13 cellular contexts compared by ENCODE assay signal in genomic region chr1:12469990-12470389, GRCh38.
A peak's percentile ranks its signal among the peaks of the same experiment; 100 is the strongest.
DNase-seq lines count a peak whose midpoint lies in the region; ATAC-seq, FAIRE-seq and TF ChIP-seq lines count a peak whose summit lies in the region.
"Had no signal": no experiment of that assay in that cellular context is flagged by ENCODE, and none has a peak within 500 bp of the region (broad histone marks: within the 10 kb centered on the region; RNA-seq: fewer than 3 reads in every experiment).

No MANE protein-coding gene starts in this region.

- no peak overlapping the region for H3K4me3 Mint-ChIP-seq in CD4-positive, alpha-beta T cell
- H3K4me3 Mint-ChIP-seq in nephron progenitor cell = no peak overlapping the region
- H3K4me3 Mint-ChIP-seq: activated naive CD8-positive, alpha-beta T cell treated with anti-CD3 and anti-CD28 coated beads, Interleukin-2, amount 10 ng/mL, durations not matched to agents 7 days and 5 days had no signal

- BruUV-seq in K562 (replicated peaks; lab: Mats Ljungman, UMichigan) = no TSS peak
- no TSS peak for BruUV-seq in PC-9 (replicated peaks; lab: Mats Ljungman, UMichigan)

- TF ChIP-seq POLR2A in K562 (conservative IDR thresholded peaks at IDR 0.05) = no peak

- TF ChIP-seq EP300 in K562 (IDR thresholded peaks at IDR 0.05; ENCODE audit: low read length) = no peak

- H3K4me2 ChIP-seq in K562 (ENCODE audit: insufficient read depth, low read length) = no peak overlapping the region
- no peak overlapping the region for H3K4me2 ChIP-seq in PC-9

- 71% methylated on average over 4 of the region's 4 CpGs for WGBS in K562 (ENCODE audit: insufficient coverage, low coverage, missing lambda C conversion rate)

- intact Hi-C loops in CD4-positive, alpha-beta T cell (cut with DNase I, micrococcal nuclease) = loop anchor here in 1 of 2 experiments (5.0 to 10.0 kb wide), 2 partner anchors 63 to 145 kb away; partner anchors contain the start of gene DHRS3
- intact Hi-C loops in K562 (cut with micrococcal nuclease) (no loop called here), PC-9 (cut with micrococcal nuclease; ENCODE audit: unreplicated experiment) (no loop called here)

- CTCF ChIA-PET in CD4-positive, alpha-beta T cell (lab: Charles Lee) = interaction anchor here (1.0 kb wide), 1 partner anchor 11 kb away, joined by 3 read pairs; no protein-coding TSS in a partner anchor
- CTCF ChIA-PET in HEK293 (lab: Yijun Ruan, JAX) (interaction anchor here (1.0 kb wide), 1 partner anchor 189 kb away, joined by 3 read pairs; no protein-coding TSS in a partner anchor), K562 (lab: Yijun Ruan, JAX; ENCODE audit: low intra/inter-chr PET ratio) (no interaction called here), PC-9 (lab: Charles Lee) (no interaction called here)

- no peak overlapping the region for H3K4me3 ChIP-seq in HEK293 (ENCODE audit: low read depth, low read length)
- H3K4me3 ChIP-seq in K562 = no peak overlapping the region
- H3K4me3 ChIP-seq in right atrium auricular region = no peak overlapping the region
- no peak overlapping the region for H3K4me3 ChIP-seq in PC-9
- H3K4me3 ChIP-seq: suprapubic skin had no signal

- no peak for TF ChIP-seq RAD21 in K562 (CRISPR knock-in tag; conservative IDR thresholded peaks at IDR 0.05 in 1 of 2, IDR thresholded peaks at IDR 0.05 in 1 of 2)

- no peaks in the 10 kb centered on the region for H4K20me1 ChIP-seq in K562 (replicated peaks; ENCODE audit: control insufficient read depth, insufficient read depth, low read length)
- no peaks in the 10 kb centered on the region for H4K20me1 ChIP-seq in PC-9 (ENCODE audit: insufficient read depth)

- peaks cover 22% of the 10 kb centered on the region for H3K36me3 Mint-ChIP-seq in CD4-positive, alpha-beta T cell (ENCODE audit: low read depth)
- peaks cover 28% of the 10 kb centered on the region for H3K36me3 Mint-ChIP-seq in nephron progenitor cell (ENCODE audit: low read depth)

- no peak for DNase-seq in CD4-positive, alpha-beta T cell
- DNase-seq in K562 (ENCODE audit: extremely low read depth in 1 of 4, low spot score in 3 of 4) = no peak
- DNase-seq in nephron progenitor cell = no peak
- DNase-seq in right atrium auricular region (ENCODE audit: low spot score) = no peak
- no peak for DNase-seq in PC-9
- DNase-seq: activated naive CD8-positive, alpha-beta T cell treated with anti-CD3 and anti-CD28 coated beads, Interleukin-2, amount 10 ng/mL, durations not matched to agents 7 days and 5 days; effector CD4-positive, alpha-beta T cell; NCI-H1694 treated with DMSO at 0.1 percent for 48 hours; NCI-H526 treated with DMSO at 0.1 percent for 48 hours; retina had no signal

- H3K9me3 Mint-ChIP-seq in CD4-positive, alpha-beta T cell = no peaks in the 10 kb centered on the region
- peaks cover 13% of the 10 kb centered on the region for H3K9me3 Mint-ChIP-seq in nephron progenitor cell
- H3K9me3 Mint-ChIP-seq: activated naive CD8-positive, alpha-beta T cell treated with anti-CD3 and anti-CD28 coated beads, Interleukin-2, amount 10 ng/mL, durations not matched to agents 7 days and 5 days had no signal

- no peak overlapping the region for H2AFZ ChIP-seq in K562 (ENCODE audit: low read depth, low read length)
- no peak overlapping the region for H2AFZ ChIP-seq in PC-9

- H3K4me1 ChIP-seq in HEK293 (ENCODE audit: control insufficient read depth, insufficient read depth, low read length) (peaks cover 7% of the 10 kb centered on the region), K562 (replicated peaks in 1 of 2; ENCODE audit: control insufficient read depth in 2 of 2, insufficient read depth in 2 of 2, low read length in 2 of 2) (peaks cover 42 to 78% of the 10 kb centered on the region in 2 experiments), right atrium auricular region (peaks cover 0 to 38% of the 10 kb centered on the region in 2 donors), PC-9 (replicated peaks; ENCODE audit: insufficient read depth) (peaks cover 5% of the 10 kb centered on the region)

- H3K9ac ChIP-seq in K562 (ENCODE audit: insufficient read depth in 1 of 2, low read depth in 2 of 2, low read length in 2 of 2) = peak overlapping the region; percentile 6 to 30; a peak in 2 of 4 replicates

- H3F3A ChIP-seq in PC-9 (ENCODE audit: insufficient read depth, low read depth) = no peaks in the 10 kb centered on the region

- peaks cover 0 to 8% of the 10 kb centered on the region in 2 experiments; a peak in 1 of 3 replicates for H3K36me3 ChIP-seq in HEK293 (ENCODE audit: control insufficient read depth in 2 of 2, insufficient read depth in 1 of 2, low read length in 2 of 2)
- H3K36me3 ChIP-seq in K562 (ENCODE audit: control insufficient read depth, insufficient read depth, low read length) = peaks cover 27% of the 10 kb centered on the region
- no peaks in the 10 kb centered on the region for H3K36me3 ChIP-seq in right atrium auricular region
- no peaks in the 10 kb centered on the region for H3K36me3 ChIP-seq in PC-9 (ENCODE audit: low read depth)

- TF ChIP-seq CTCF in CD4-positive, alpha-beta T cell (IDR thresholded peaks at IDR 0.05) = no peak
- TF ChIP-seq CTCF in HEK293 (tag by site-specific recombination; IDR thresholded peaks at IDR 0.05) (no peak), K562 (IDR thresholded peaks at IDR 0.05 in 2 of 3, conservative IDR thresholded peaks at IDR 0.05 in 1 of 3; ENCODE audit: insufficient read depth in 2 of 3, low read depth in 1 of 3, low read length in 3 of 3) (no peak), nephron progenitor cell (IDR thresholded peaks at IDR 0.05) (no peak), right atrium auricular region (IDR thresholded peaks at IDR 0.05) (no peak), PC-9 (conservative IDR thresholded peaks at IDR 0.05) (no peak)

- peak overlapping the region; percentile 88 for H3K27ac Mint-ChIP-seq in CD4-positive, alpha-beta T cell
- H3K27ac Mint-ChIP-seq in nephron progenitor cell = peak overlapping the region; percentile 56
- H3K27ac Mint-ChIP-seq: activated naive CD8-positive, alpha-beta T cell treated with anti-CD3 and anti-CD28 coated beads, Interleukin-2, amount 10 ng/mL, durations not matched to agents 7 days and 5 days had no signal

- POLR2A ChIA-PET in CD4-positive, alpha-beta T cell (lab: Charles Lee) = interaction anchor here (1.0 kb wide), 1 partner anchor 40 kb away, joined by 3 read pairs; no protein-coding TSS in a partner anchor
- POLR2A ChIA-PET in HEK293 (lab: Yijun Ruan, JAX) (no interaction called here), K562 (lab: Yijun Ruan, JAX) (interaction anchor here (0.7 to 0.8 kb wide), 2 partner anchors 9 to 44 kb away, joined by 3 to 4 read pairs; no protein-coding TSS in a partner anchor), PC-9 (lab: Charles Lee; ENCODE audit: unreplicated experiment) (no interaction called here)

- no peak for FAIRE-seq in K562 (lab: Jason Lieb, UNC)

- no peaks in the 10 kb centered on the region for H3K27me3 ChIP-seq in CD4-positive, alpha-beta T cell (ENCODE audit: control insufficient read depth, insufficient read depth, low read length)
- H3K27me3 ChIP-seq in K562 (ENCODE audit: control insufficient read depth in 2 of 2, insufficient read depth in 2 of 2, low read length in 2 of 2) (no peaks in the 10 kb centered on the region), right atrium auricular region (no peaks in the 10 kb centered on the region), PC-9 (ENCODE audit: insufficient read depth, low read depth) (no peaks in the 10 kb centered on the region)
- H3K27me3 ChIP-seq: suprapubic skin had no signal

- no peaks in the 10 kb centered on the region for H3K9me2 ChIP-seq in PC-9 (ENCODE audit: insufficient read depth)

- H3K27me3 Mint-ChIP-seq in CD4-positive, alpha-beta T cell = no peaks in the 10 kb centered on the region
- H3K27me3 Mint-ChIP-seq in nephron progenitor cell (ENCODE audit: low read depth, poor library complexity) = no peaks in the 10 kb centered on the region
- H3K27me3 Mint-ChIP-seq: activated naive CD8-positive, alpha-beta T cell treated with anti-CD3 and anti-CD28 coated beads, Interleukin-2, amount 10 ng/mL, durations not matched to agents 7 days and 5 days had no signal

- no peaks in the 10 kb centered on the region for H3K9me1 ChIP-seq in K562 (ENCODE audit: control insufficient read depth, insufficient read depth, low read length)

- no peaks in the 10 kb centered on the region for H3K9me3 ChIP-seq in CD4-positive, alpha-beta T cell (ENCODE audit: control insufficient read depth, low read length)
- H3K9me3 ChIP-seq in HEK293 (ENCODE audit: control insufficient read depth, insufficient read depth, low read depth, low read length) (no peaks in the 10 kb centered on the region), K562 (replicated peaks; ENCODE audit: control insufficient read depth, insufficient read depth, low read depth, low read length) (peaks cover 4% of the 10 kb centered on the region; the same call in 1 of the 2 replicates), right atrium auricular region (no peaks in the 10 kb centered on the region), PC-9 (ENCODE audit: insufficient read depth, low read depth) (peaks cover 12% of the 10 kb centered on the region; the same call in 1 of the 2 replicates)
- H3K9me3 ChIP-seq: suprapubic skin had no signal

- H3K4me1 Mint-ChIP-seq in CD4-positive, alpha-beta T cell (ENCODE audit: low read depth) = peaks cover 67% of the 10 kb centered on the region
- H3K4me1 Mint-ChIP-seq in nephron progenitor cell = peaks cover 58% of the 10 kb centered on the region

- no peak overlapping the region for H3K27ac ChIP-seq in CD4-positive, alpha-beta T cell (ENCODE audit: low read depth, low read length)
- H3K27ac ChIP-seq in HEK293 (ENCODE audit: extremely low read depth, low read depth, low read length) = peak overlapping the region; percentile 31; the same call in 1 of the 2 replicates
- peak overlapping the region; percentile 2; the same call in 1 of the 3 replicates for H3K27ac ChIP-seq in K562 (ENCODE audit: extremely low read depth, low read depth, low read length)
- peak overlapping the region in 1 of 2 donors; percentile 14 for H3K27ac ChIP-seq in right atrium auricular region
- no peak overlapping the region for H3K27ac ChIP-seq in PC-9
- H3K27ac ChIP-seq: suprapubic skin had no signal

- H3K79me2 ChIP-seq in K562 (ENCODE audit: control insufficient read depth, insufficient read depth, low read length) (peaks cover 3% of the 10 kb centered on the region; the same call in 1 of the 3 replicates), PC-9 (ENCODE audit: low read depth) (no peaks in the 10 kb centered on the region)

- no peak for ATAC-seq in CD4-positive, alpha-beta T cell (ENCODE audit: poor library complexity)
- ATAC-seq in K562 = no peak
- ATAC-seq in HG03108 (IDR thresholded peaks at IDR 0.05; ENCODE audit: unreplicated experiment) = no peak

- in situ Hi-C loops in K562 (cut with MboI) = no loop called here

TF ChIP-seq in HEK293, 187 proteins besides CTCF, POLR2A, EP300 and RAD21 (continues in another document):
- peak; percentile 25; the same call in 1 of the 2 replicates for TF ChIP-seq FEZF1 (tag by site-specific recombination; IDR thresholded peaks at IDR 0.05)
- no peak for TF ChIP-seq ZNF223 (tag by site-specific recombination; IDR thresholded peaks at IDR 0.05)
- TF ChIP-seq WT1 (tag by site-specific recombination; IDR thresholded peaks at IDR 0.05) = no peak

TF ChIP-seq in K562, 482 proteins besides CTCF, POLR2A, EP300 and RAD21 (continues in another document):
- TF ChIP-seq ZNF507 (tag; conservative IDR thresholded peaks at IDR 0.05) = 0 out of 2 replicates have a peak, but pooled peaks have one; percentile 6
- TF ChIP-seq HCFC1 (IDR thresholded peaks at IDR 0.05; ENCODE audit: low read depth, low read length) = no peak

Comparison
In these comparisons a context has a peak if more than half of its experiments do, and no peak if none do; other contexts are left out.
1. H3K27ac ChIP-seq: peak in HEK293 (single experiment) and K562 (single experiment); none in CD4-positive, alpha-beta T cell (single experiment) and PC-9 (single experiment).
2. CTCF ChIA-PET loops: an anchor here in CD4-positive, alpha-beta T cell (1.0 kb wide) and HEK293 (1.0 kb wide); none called in K562 and PC-9.
3. POLR2A ChIA-PET loops: an anchor here in CD4-positive, alpha-beta T cell (1.0 kb wide) and K562 (0.7 to 0.8 kb wide); none called in HEK293 and PC-9.